18 cellular contexts compared by ENCODE assay signal in genomic region chr17:7337600-7337999, GRCh38. TPM values are rescaled to one million over a fixed set of nuclear protein-coding genes. Genes with fewer than 3 reads are reported as not detected.
DNase-seq lines count a peak whose midpoint lies in the region; ATAC-seq and TF ChIP-seq lines count a peak whose summit lies in the region.
"Not testable (repeated sequence)": the region's sequence is repeated elsewhere in the genome, so short reads cannot be mapped to it uniquely, and the experiment has no call there.
"Had no signal": no experiment of that assay in that cellular context is flagged by ENCODE, and none has a peak within 500 bp of the region (broad histone marks: within the 10 kb centered on the region; RNA-seq: fewer than 3 reads in every experiment).

No MANE protein-coding gene starts in this region.

- H3K27me3 Mint-ChIP-seq in activated CD4-positive, alpha-beta T cell treated with anti-CD3 and anti-CD28 coated beads, Interleukin-2, amount 10 ng/mL, durations not matched to agents 7 days and 5 days; activated naive CD4-positive, alpha-beta T cell treated with anti-CD3 and anti-CD28 coated beads, Interleukin-2, amount 10 ng/mL, durations not matched to agents 7 days and 5 days; endothelial cell (ENCODE audit: unreplicated experiment); natural killer cell (ENCODE audit: low read depth in 2 of 2): not testable (repeated sequence)

- H3K9ac ChIP-seq in BLaER1 treated with 17β-estradiol and CSF1 and Interleukin-3, amounts not matched to agents 10 nM and 100 nM, result peak overlapping the region; percentile 3 to 77 (median 75); a peak in 18 of 22 replicates
- peak overlapping the region; percentile 88; the same call in 1 of the 2 replicates for H3K9ac ChIP-seq in OCI-LY1 (ENCODE audit: low read length)

- H3K36me3 ChIP-seq in BLaER1 treated with 17β-estradiol and CSF1 and Interleukin-3, amounts not matched to agents 10 nM and 100 nM, result peaks cover 0 to 47% (median 17%) of the 10 kb centered on the region in 11 experiments; a peak in 18 of 22 replicates
- H3K36me3 ChIP-seq in OCI-LY1 (ENCODE audit: insufficient read depth, low read length), result peaks cover 12% of the 10 kb centered on the region
- not testable (repeated sequence) for H3K36me3 ChIP-seq in thoracic aorta

- H3K36me3 Mint-ChIP-seq in activated CD4-positive, alpha-beta T cell treated with anti-CD3 and anti-CD28 coated beads, Interleukin-2, amount 10 ng/mL, durations not matched to agents 7 days and 5 days (ENCODE audit: low read depth), result peaks cover 39% of the 10 kb centered on the region
- H3K36me3 Mint-ChIP-seq in activated naive CD4-positive, alpha-beta T cell treated with anti-CD3 and anti-CD28 coated beads, Interleukin-2, amount 10 ng/mL, durations not matched to agents 7 days and 5 days, result peaks cover 39% of the 10 kb centered on the region
- H3K36me3 Mint-ChIP-seq in endothelial cell (ENCODE audit: low read depth, unreplicated experiment); natural killer cell: not testable (repeated sequence)

- not testable (repeated sequence) for ATAC-seq in natural killer cell; thoracic aorta (ENCODE audit: insufficient number of reproducible peaks, low FRiP score, low read depth)

- peaks cover 0 to 43% (median 0%) of the 10 kb centered on the region in 11 experiments; a peak in 6 of 22 replicates for H4K20me1 ChIP-seq in BLaER1 treated with 17β-estradiol and CSF1 and Interleukin-3, amounts not matched to agents 10 nM and 100 nM
- not testable (repeated sequence) for H4K20me1 ChIP-seq in OCI-LY1 (ENCODE audit: insufficient read depth, low read length)

- H3K4me3 Mint-ChIP-seq in activated CD4-positive, alpha-beta T cell treated with anti-CD3 and anti-CD28 coated beads, Interleukin-2, amount 10 ng/mL, durations not matched to agents 7 days and 5 days, result peak overlapping the region; percentile 91
- H3K4me3 Mint-ChIP-seq in activated naive CD4-positive, alpha-beta T cell treated with anti-CD3 and anti-CD28 coated beads, Interleukin-2, amount 10 ng/mL, durations not matched to agents 7 days and 5 days, result peak overlapping the region; percentile 88
- not testable (repeated sequence) for H3K4me3 Mint-ChIP-seq in endothelial cell (ENCODE audit: unreplicated experiment)
- H3K4me3 Mint-ChIP-seq in natural killer cell, result peak overlapping the region; percentile 92

- intact Hi-C loops in natural killer cell (cut with micrococcal nuclease), result not testable (repeated sequence)

- not testable (repeated sequence) for H3K79me2 ChIP-seq in OCI-LY1 (ENCODE audit: insufficient read depth, low read length)

- H3K4me2 ChIP-seq in BLaER1 treated with 17β-estradiol and CSF1 and Interleukin-3, amounts not matched to agents 10 nM and 100 nM, result peak overlapping the region; percentile 95 to 100 (median 99)
- peak overlapping the region; percentile 93 for H3K4me2 ChIP-seq in OCI-LY1 (ENCODE audit: low read length)

- peak overlapping the region; percentile 97 for H3K27ac Mint-ChIP-seq in activated CD4-positive, alpha-beta T cell treated with anti-CD3 and anti-CD28 coated beads, Interleukin-2, amount 10 ng/mL, durations not matched to agents 7 days and 5 days
- H3K27ac Mint-ChIP-seq in activated naive CD4-positive, alpha-beta T cell treated with anti-CD3 and anti-CD28 coated beads, Interleukin-2, amount 10 ng/mL, durations not matched to agents 7 days and 5 days, result peak overlapping the region; percentile 95
- H3K27ac Mint-ChIP-seq in endothelial cell (ENCODE audit: unreplicated experiment) (peak overlapping the region; percentile 15), natural killer cell (peak overlapping the region; percentile 85 to 91)

- TF ChIP-seq CTCF in GM12875 (IDR thresholded peaks at IDR 0.05; ENCODE audit: borderline replicate concordance, insufficient read depth, low read depth, low read length); OCI-LY1 (IDR thresholded peaks at IDR 0.05; ENCODE audit: low read length); endothelial cell (IDR thresholded peaks at IDR 0.05; ENCODE audit: unreplicated experiment); natural killer cell (IDR thresholded peaks at IDR 0.05); thoracic aorta (IDR thresholded peaks at IDR 0.05): not testable (repeated sequence)

- H3K27ac ChIP-seq in BLaER1 treated with 17β-estradiol and CSF1 and Interleukin-3, amounts not matched to agents 10 nM and 100 nM, result peak overlapping the region in 8 of 11 experiments; percentile 65 to 83 (median 76); a peak in 16 of 22 replicates
- peak overlapping the region; percentile 90 for H3K27ac ChIP-seq in OCI-LY1 (ENCODE audit: low read depth, low read length, poor library complexity, severe bottlenecking)
- not testable (repeated sequence) for H3K27ac ChIP-seq in thoracic aorta

- H3F3A ChIP-seq in OCI-LY1 (ENCODE audit: insufficient read depth, low read length), result not testable (repeated sequence)

- H3K4me1 ChIP-seq in BLaER1 treated with 17β-estradiol and CSF1 and Interleukin-3, amounts not matched to agents 10 nM and 100 nM, result peaks cover 55 to 79% (median 71%) of the 10 kb centered on the region in 10 experiments
- H3K4me1 ChIP-seq in OCI-LY1 (ENCODE audit: insufficient read depth, low read length, severe bottlenecking), result peaks cover 31% of the 10 kb centered on the region
- not testable (repeated sequence) for H3K4me1 ChIP-seq in thoracic aorta (ENCODE audit: control insufficient read depth in 1 of 2, low read depth in 2 of 2)

- not testable (repeated sequence) for H3K9me3 ChIP-seq in BLaER1 treated with 17β-estradiol and CSF1 and Interleukin-3, amounts not matched to agents 10 nM and 100 nM (replicated peaks in 1 of 11); OCI-LY1 (ENCODE audit: low read length); thoracic aorta

- DNase-seq in activated CD4-positive, alpha-beta T cell treated with anti-CD3 and anti-CD28 coated beads, Interleukin-2, amount 10 ng/mL, durations not matched to agents 7 days and 5 days; activated naive CD4-positive, alpha-beta T cell treated with anti-CD3 and anti-CD28 coated beads, Interleukin-2, amount 10 ng/mL, durations not matched to agents 7 days and 5 days; endothelial cell (ENCODE audit: low spot score); natural killer cell; thoracic aorta (ENCODE audit: low spot score): not testable (repeated sequence)

- H2AFZ ChIP-seq in OCI-LY1 (ENCODE audit: low read length), result not testable (repeated sequence)

- H3K4me3 ChIP-seq in BLaER1 treated with 17β-estradiol and CSF1 and Interleukin-3, amounts not matched to agents 10 nM and 100 nM, result peak overlapping the region; percentile 56 to 77 (median 63); a peak in 16 of 20 replicates
- H3K4me3 ChIP-seq in GM12875 (ENCODE audit: low read depth, low read length), result peak overlapping the region; percentile 94
- peak overlapping the region; percentile 82 for H3K4me3 ChIP-seq in OCI-LY1 (ENCODE audit: low read depth, low read length, poor library complexity, severe bottlenecking)
- peak overlapping the region; percentile 57 for H3K4me3 ChIP-seq in thoracic aorta

- peaks cover 60% of the 10 kb centered on the region for H3K4me1 Mint-ChIP-seq in activated CD4-positive, alpha-beta T cell treated with anti-CD3 and anti-CD28 coated beads, Interleukin-2, amount 10 ng/mL, durations not matched to agents 7 days and 5 days
- peaks cover 66% of the 10 kb centered on the region for H3K4me1 Mint-ChIP-seq in activated naive CD4-positive, alpha-beta T cell treated with anti-CD3 and anti-CD28 coated beads, Interleukin-2, amount 10 ng/mL, durations not matched to agents 7 days and 5 days
- H3K4me1 Mint-ChIP-seq in endothelial cell (ENCODE audit: unreplicated experiment) (peaks cover 15% of the 10 kb centered on the region), natural killer cell (peaks cover 28 to 45% of the 10 kb centered on the region in 2 donors)

- POLR2A ChIA-PET in activated CD4-positive, alpha-beta T cell treated with anti-CD3 and anti-CD28 coated beads, Interleukin-2, amount 10 ng/mL, durations not matched to agents 7 days and 5 days (lab: Charles Lee), result not testable (repeated sequence)

- H3K9me3 Mint-ChIP-seq in activated CD4-positive, alpha-beta T cell treated with anti-CD3 and anti-CD28 coated beads, Interleukin-2, amount 10 ng/mL, durations not matched to agents 7 days and 5 days; activated naive CD4-positive, alpha-beta T cell treated with anti-CD3 and anti-CD28 coated beads, Interleukin-2, amount 10 ng/mL, durations not matched to agents 7 days and 5 days; endothelial cell (ENCODE audit: unreplicated experiment); natural killer cell: not testable (repeated sequence)

- H3K27me3 ChIP-seq in BLaER1 treated with 17β-estradiol and CSF1 and Interleukin-3, amounts not matched to agents 10 nM and 100 nM; OCI-LY1 (ENCODE audit: insufficient read depth, low read length); thoracic aorta (replicated peaks; ENCODE audit: insufficient read depth): not testable (repeated sequence)

- not testable (repeated sequence) for H3K9me2 ChIP-seq in OCI-LY1 (ENCODE audit: low read depth, low read length)

- CTCF ChIA-PET in activated CD4-positive, alpha-beta T cell treated with anti-CD3 and anti-CD28 coated beads, Interleukin-2, amount 10 ng/mL, durations not matched to agents 7 days and 5 days (lab: Charles Lee), result interaction anchor here (0.6 to 3.7 kb wide), 14 partner anchors 11 to 351 kb away, joined by 3 to 29 read pairs (median 4); partner anchors contain the start of genes GPS2, KCTD11, TMEM95 and WRAP53
- CTCF ChIA-PET in activated naive CD4-positive, alpha-beta T cell treated with anti-CD3 and anti-CD28 coated beads, Interleukin-2, amount 10 ng/mL, durations not matched to agents 7 days and 5 days (lab: Charles Lee), result interaction anchor here (1.2 to 6.3 kb wide), 9 partner anchors 8 to 223 kb away, joined by 5 to 54 read pairs (median 13); partner anchors contain the start of genes GPS2 and TMEM95

RNA-seq across cellular contexts. Expression of gene ACAP1, which starts 1.3 kb away (rescaled TPM):
- 100 to 1,000 TPM; 727 to 775 TPM for total RNA-seq in activated CD4-positive, alpha-beta T cell treated with anti-CD3 and anti-CD28 coated beads, Interleukin-2, amount 10 ng/mL, durations not matched to agents 7 days and 5 days
- 5.5 TPM for total RNA-seq in endothelial cell (ENCODE audit: unreplicated experiment)
- 100 to 1,000 TPM; 526 to 590 (median 540) TPM for total RNA-seq in natural killer cell
- 1 to 10 TPM; 6.8 to 9.9 TPM for total RNA-seq in thoracic aorta
- total RNA-seq: HT-29 had no signal

RNA-seq across cellular contexts. Expression of gene NEURL4, which starts 8.5 kb away (rescaled TPM):
- 10 to 100 TPM; 34.7 to 38.1 TPM for total RNA-seq in activated CD4-positive, alpha-beta T cell treated with anti-CD3 and anti-CD28 coated beads, Interleukin-2, amount 10 ng/mL, durations not matched to agents 7 days and 5 days
- 55.7 TPM for total RNA-seq in endothelial cell (ENCODE audit: unreplicated experiment)
- 10 to 100 TPM; 48.9 to 57.9 (median 51.4) TPM for total RNA-seq in natural killer cell
- 10 to 100 TPM; 24.4 to 45.3 TPM for total RNA-seq in thoracic aorta

RNA-seq across cellular contexts. Expression of gene KCTD11, which starts 14.4 kb away (rescaled TPM):
- total RNA-seq in activated CD4-positive, alpha-beta T cell treated with anti-CD3 and anti-CD28 coated beads, Interleukin-2, amount 10 ng/mL, durations not matched to agents 7 days and 5 days, result 10 to 100 TPM; 11.2 to 12.5 TPM
- total RNA-seq in endothelial cell (ENCODE audit: unreplicated experiment) (4.8 TPM), natural killer cell (1 to 10 TPM; 5.6 to 9.7 (median 8.3) TPM), thoracic aorta (10 to 100 TPM; 13.3 to 20.2 TPM)

RNA-seq across cellular contexts. Expression of gene TMEM95, which starts 17.4 kb away (rescaled TPM):
- total RNA-seq in activated CD4-positive, alpha-beta T cell treated with anti-CD3 and anti-CD28 coated beads, Interleukin-2, amount 10 ng/mL, durations not matched to agents 7 days and 5 days, result under 1 TPM in 1 of 2 experiments, not detected in 1; 0.23 TPM
- total RNA-seq in endothelial cell (ENCODE audit: unreplicated experiment) (not detected), natural killer cell (not detected), thoracic aorta (not detected)
- total RNA-seq: A172, adrenal gland, chondrocyte, H7, HT-29, left cardiac atrium, NCI-H460, osteocyte, smooth muscle cell, tibial nerve had no signal

RNA-seq across cellular contexts. Expression of gene GPS2, which starts 22.4 kb away (rescaled TPM):
- total RNA-seq in activated CD4-positive, alpha-beta T cell treated with anti-CD3 and anti-CD28 coated beads, Interleukin-2, amount 10 ng/mL, durations not matched to agents 7 days and 5 days, result 100 to 1,000 TPM in 1 of 2 experiments, 10 to 100 TPM in 1; 85.9 to 105 TPM
- total RNA-seq in endothelial cell (ENCODE audit: unreplicated experiment), result 56.8 TPM
- total RNA-seq in natural killer cell, result 100 to 1,000 TPM; 132 to 146 (median 133) TPM
- 10 to 100 TPM; 66.5 to 100.0 TPM for total RNA-seq in thoracic aorta

Comparison
In these comparisons a context has a peak if more than half of its experiments do, and no peak if none do; other contexts are left out.
1. H3K27ac Mint-ChIP-seq: peak in every context shown above with its lines; median percentile 97 in activated CD4-positive, alpha-beta T cell treated with anti-CD3 and anti-CD28 coated beads, Interleukin-2, amount 10 ng/mL, durations not matched to agents 7 days and 5 days; 95 in activated naive CD4-positive, alpha-beta T cell treated with anti-CD3 and anti-CD28 coated beads, Interleukin-2, amount 10 ng/mL, durations not matched to agents 7 days and 5 days; 88 in natural killer cell; 15 in endothelial cell.
2. RNA of gene ACAP1, which starts 1.3 kb away (total RNA-seq): 727 to 775 TPM in activated CD4-positive, alpha-beta T cell treated with anti-CD3 and anti-CD28 coated beads, Interleukin-2, amount 10 ng/mL, durations not matched to agents 7 days and 5 days and 526 to 590 TPM in natural killer cell; 6.8 to 9.9 TPM in thoracic aorta and 5.5 TPM in endothelial cell (single experiment); every median in the first group is over 10 times any median in the second.
3. Peak in every context shown above with its lines, with median percentiles within 50 percentile points of each other: H3K4me3 ChIP-seq.